20 cellular contexts compared by ENCODE assay signal in genomic region chr20:49924247-49924646, GRCh38. TPM values are rescaled to one million over a fixed set of nuclear protein-coding genes. Genes with fewer than 3 reads are reported as not detected.
"Had no signal": no experiment of that assay in that cellular context is flagged by ENCODE, and none has a peak within 500 bp of the region (broad histone marks: within the 10 kb centered on the region; RNA-seq: fewer than 3 reads in every experiment).

No MANE protein-coding gene starts in this region.

- H3K4me1 ChIP-seq: foreskin keratinocyte, tibial artery had no signal

- DNase-seq: cortex of kidney; effector CD8-positive, alpha-beta T cell; foreskin keratinocyte; left ventricle myocardium superior; mesendoderm; naive thymus-derived CD8-positive, alpha-beta T cell; posterior cingulate gyrus; right cardiac atrium; spleen; stimulated activated CD4-positive, alpha-beta T cell treated with anti-CD3 and anti-CD28 coated beads, Interleukin-15, amount 100 ng/mL, for 24 hours; stimulated activated CD4-positive, alpha-beta T cell treated with anti-CD3 and anti-CD28 coated beads, Interleukin-1b, Interleukin-23, amount 100 ng/mL, for 48 hours; stimulated activated CD4-positive, alpha-beta T cell treated with anti-CD3 and anti-CD28 coated beads, Interleukin-4, amount 100 ng/mL, for 24 hours; tibial artery had no signal

- H3K36me3 ChIP-seq: esophagus muscularis mucosa, spleen, tibial artery had no signal

- H3K36me3 Mint-ChIP-seq: naive thymus-derived CD8-positive, alpha-beta T cell; stimulated activated memory B cell treated with anti-CD40 and anti-IgM and Interleukin-4, amounts not matched to agents 10 μg/mL and 1 μg/mL and 100 μg/mL, for 72 hours had no signal

- H3K27me3 ChIP-seq: dorsolateral prefrontal cortex, esophagus muscularis mucosa, foreskin keratinocyte, spleen, tibial artery had no signal

- H3K4me3 ChIP-seq: dorsolateral prefrontal cortex, esophagus muscularis mucosa, lung, spleen, tibial artery had no signal

- H3K27ac ChIP-seq: dorsolateral prefrontal cortex, esophagus muscularis mucosa, foreskin keratinocyte, spleen, tibial artery had no signal

- H3K9me3 Mint-ChIP-seq: naive thymus-derived CD8-positive, alpha-beta T cell; stimulated activated memory B cell treated with anti-CD40 and anti-IgM and Interleukin-4, amounts not matched to agents 10 μg/mL and 1 μg/mL and 100 μg/mL, for 72 hours; stimulated activated naive CD8-positive, alpha-beta T cell treated with anti-CD3 and anti-CD28 coated beads, Interleukin-15, Interleukin-2, amounts not matched to agents 100 ng/mL and 50 ng/mL, for 24 hours had no signal

- H3K27ac Mint-ChIP-seq: naive thymus-derived CD8-positive, alpha-beta T cell; stimulated activated memory B cell treated with anti-CD40 and anti-IgM and Interleukin-4, amounts not matched to agents 10 μg/mL and 1 μg/mL and 100 μg/mL, for 72 hours; stimulated activated naive CD8-positive, alpha-beta T cell treated with anti-CD3 and anti-CD28 coated beads, Interleukin-15, Interleukin-2, amounts not matched to agents 100 ng/mL and 50 ng/mL, for 24 hours had no signal

- H3K4me3 Mint-ChIP-seq: naive thymus-derived CD8-positive, alpha-beta T cell; stimulated activated memory B cell treated with anti-CD40 and anti-IgM and Interleukin-4, amounts not matched to agents 10 μg/mL and 1 μg/mL and 100 μg/mL, for 72 hours; stimulated activated naive CD8-positive, alpha-beta T cell treated with anti-CD3 and anti-CD28 coated beads, Interleukin-15, Interleukin-2, amounts not matched to agents 100 ng/mL and 50 ng/mL, for 24 hours had no signal

- ATAC-seq: foreskin keratinocyte; left ventricle myocardium superior; naive thymus-derived CD8-positive, alpha-beta T cell; stimulated activated memory B cell treated with anti-CD40 and anti-IgM and Interleukin-4, amounts not matched to agents 10 μg/mL and 1 μg/mL and 100 μg/mL, for 72 hours had no signal

- H3K9me3 ChIP-seq: esophagus muscularis mucosa, spleen, tibial artery had no signal

- H3K27me3 Mint-ChIP-seq: stimulated activated memory B cell treated with anti-CD40 and anti-IgM and Interleukin-4, amounts not matched to agents 10 μg/mL and 1 μg/mL and 100 μg/mL, for 72 hours; stimulated activated naive CD8-positive, alpha-beta T cell treated with anti-CD3 and anti-CD28 coated beads, Interleukin-15, Interleukin-2, amounts not matched to agents 100 ng/mL and 50 ng/mL, for 24 hours had no signal

RNA-seq across cellular contexts. Expression of gene SNAI1, which starts 58.5 kb away (rescaled TPM):
- total RNA-seq: kidney epithelial cell, temporal lobe had no signal
